In genomic region chr20:59428441-59429205, GRCh38 we compare ENCODE assay signal across 13 cellular contexts.
DNase-seq lines count a peak whose midpoint lies in the region; ATAC-seq, FAIRE-seq and TF ChIP-seq lines count a peak whose summit lies in the region.
"Had no signal": no experiment of that assay in that cellular context is flagged by ENCODE, and none has a peak within 500 bp of the region (broad histone marks: within the 10 kb centered on the region; RNA-seq: fewer than 3 reads in every experiment).

No MANE protein-coding gene starts in this region.

- H3K27ac ChIP-seq in mammary epithelial cell (ENCODE audit: insufficient read depth, low read depth, low read length) (no peak overlapping the region), smooth muscle cell (ENCODE audit: low read depth) (no peak overlapping the region), lower lobe of right lung (no peak overlapping the region)
- H3K27ac ChIP-seq: neutrophil, tibial artery had no signal

- in situ Hi-C loops in mammary epithelial cell (cut with MboI; ENCODE audit: low sequenced_read_pairs in 2 of 2) = no loop called here

- peak overlapping the region in 2 of 3 experiments; percentile 3 to 23 for H3K4me3 ChIP-seq in mammary epithelial cell (replicated peaks in 1 of 3; ENCODE audit: insufficient read depth in 1 of 3, low read depth in 2 of 3, low read length in 3 of 3)
- no peak overlapping the region for H3K4me3 ChIP-seq in smooth muscle cell
- no peak overlapping the region for H3K4me3 ChIP-seq in lower lobe of right lung

- H3K27me3 ChIP-seq in mammary epithelial cell (ENCODE audit: insufficient read depth, low read length) = no peaks in the 10 kb centered on the region
- peaks cover 12% of the 10 kb centered on the region for H3K27me3 ChIP-seq in smooth muscle cell (ENCODE audit: low read depth)
- H3K27me3 ChIP-seq in lower lobe of right lung (ENCODE audit: low read depth) = peaks cover 3% of the 10 kb centered on the region
- H3K27me3 ChIP-seq: neutrophil had no signal

- H4K20me1 ChIP-seq in mammary epithelial cell (ENCODE audit: insufficient read depth, low read length) (no peaks in the 10 kb centered on the region), smooth muscle cell (ENCODE audit: low read depth) (no peaks in the 10 kb centered on the region)

- H3K36me3 ChIP-seq in mammary epithelial cell (ENCODE audit: insufficient read depth, low read length) (no peaks in the 10 kb centered on the region), smooth muscle cell (ENCODE audit: low read depth) (no peaks in the 10 kb centered on the region), lower lobe of right lung (no peaks in the 10 kb centered on the region)
- H3K36me3 ChIP-seq: neutrophil, tibial artery had no signal

- H2AFZ ChIP-seq in mammary epithelial cell (ENCODE audit: low read depth, low read length) (peak overlapping the region; percentile 67), smooth muscle cell (ENCODE audit: low read depth) (no peak overlapping the region)

- TF ChIP-seq CTCF in mammary epithelial cell (conservative IDR thresholded peaks at IDR 0.05 in 1 of 2, IDR thresholded peaks at IDR 0.05 in 1 of 2; ENCODE audit: extremely low read depth in 1 of 2, insufficient read depth in 1 of 2, low read depth in 1 of 2, low read length in 2 of 2) (peak; percentile 28 to 37), smooth muscle cell (IDR thresholded peaks at IDR 0.05; ENCODE audit: borderline replicate concordance, insufficient read depth, poor library complexity, severe bottlenecking) (peak; percentile 22), lower lobe of right lung (IDR thresholded peaks at IDR 0.05) (no peak)

- BruUV-seq in mammary epithelial cell (replicated peaks; lab: Mats Ljungman, UMichigan) = no TSS peak

- H3F3A ChIP-seq in smooth muscle cell (ENCODE audit: low read depth) = no peaks in the 10 kb centered on the region

- H3K4me2 ChIP-seq in mammary epithelial cell (ENCODE audit: insufficient read depth, low read depth, low read length) = peak overlapping the region; percentile 69
- no peak overlapping the region for H3K4me2 ChIP-seq in smooth muscle cell

- dilution Hi-C loops in mammary epithelial cell (cut with HindIII; ENCODE audit: low sequenced_read_pairs) = no loop called here

- H3K4me1 ChIP-seq in mammary epithelial cell (ENCODE audit: insufficient read depth, low read length) (no peaks in the 10 kb centered on the region), smooth muscle cell (ENCODE audit: low read depth) (no peaks in the 10 kb centered on the region), lower lobe of right lung (no peaks in the 10 kb centered on the region)

- H3K9ac ChIP-seq in mammary epithelial cell (ENCODE audit: insufficient read depth, low read length) (no peak overlapping the region), smooth muscle cell (ENCODE audit: low read depth) (no peak overlapping the region)

- WGBS in mammary epithelial cell (ENCODE audit: low coverage, missing lambda C conversion rate) = 7% methylated on average over 10 of the region's 13 CpGs
- 81% methylated on average over 13 of the region's 13 CpGs for WGBS in smooth muscle cell (ENCODE audit: low lambda C conversion rate)

- intact Hi-C loops in mammary epithelial cell (cut with micrococcal nuclease) = no loop called here
- intact Hi-C loops in lower lobe of right lung (cut with DNase I) = no loop called here

- peak; percentile 19 for DNase-seq in activated CD4-positive, alpha-beta T cell treated with anti-CD3 and anti-CD28 coated beads for 48 hours
- DNase-seq in activated CD4-positive, alpha-beta T cell treated with anti-CD3 and anti-CD28 coated beads, Interleukin-2, amount 50 U/mL, for 1 hour = no peak
- peak; percentile 24 for DNase-seq in M059J (ENCODE audit: low read depth)
- DNase-seq in mammary epithelial cell = peak; percentile 25
- no peak for DNase-seq in smooth muscle cell (lab: John Stamatoyannopoulos, UW; ENCODE audit: unreplicated experiment)
- no peak for DNase-seq in lower lobe of right lung
- DNase-seq in frontal cortex (ENCODE audit: low spot score in 2 of 2) = no peak
- DNase-seq: activated CD8-positive, alpha-beta memory T cell treated with anti-CD3 and anti-CD28 coated beads, Interleukin-2, amount 50 U/mL, for 48 hours; islet precursor cell; NCI-H446; tibial artery had no signal

- CTCF ChIA-PET in mammary epithelial cell (lab: Charles Lee; ENCODE audit: low non-redundant PET) = no interaction called here

- H3K9me3 ChIP-seq in mammary epithelial cell (replicated peaks; ENCODE audit: insufficient read depth, low read length) (no peaks in the 10 kb centered on the region), smooth muscle cell (replicated peaks; ENCODE audit: low read depth) (no peaks in the 10 kb centered on the region), lower lobe of right lung (no peaks in the 10 kb centered on the region)
- H3K9me3 ChIP-seq: neutrophil, tibial artery had no signal

- H3K79me2 ChIP-seq in mammary epithelial cell (ENCODE audit: insufficient read depth, low read length) (no peaks in the 10 kb centered on the region), smooth muscle cell (ENCODE audit: low read depth) (no peaks in the 10 kb centered on the region)

- ATAC-seq in lower lobe of right lung = no peak
- no peak for ATAC-seq in HG02588 (IDR thresholded peaks at IDR 0.05; ENCODE audit: unreplicated experiment)

- no peak for FAIRE-seq in frontal cortex (lab: Jason Lieb, UNC)

Comparison
In these comparisons a context has a peak if more than half of its experiments do, and no peak if none do; other contexts are left out.
1. DNase-seq: peak in activated CD4-positive, alpha-beta T cell treated with anti-CD3 and anti-CD28 coated beads for 48 hours (single experiment), M059J (single experiment) and mammary epithelial cell (single experiment); none in activated CD4-positive, alpha-beta T cell treated with anti-CD3 and anti-CD28 coated beads, Interleukin-2, amount 50 U/mL, for 1 hour (single experiment), smooth muscle cell (single experiment), lower lobe of right lung (single experiment) and frontal cortex (0 of 2).
2. H3K4me3 ChIP-seq: peak in mammary epithelial cell (2 of 3); none in smooth muscle cell (single experiment) and lower lobe of right lung (single experiment).